25 cellular contexts compared by ENCODE assay signal in the genomic region with DNA sequence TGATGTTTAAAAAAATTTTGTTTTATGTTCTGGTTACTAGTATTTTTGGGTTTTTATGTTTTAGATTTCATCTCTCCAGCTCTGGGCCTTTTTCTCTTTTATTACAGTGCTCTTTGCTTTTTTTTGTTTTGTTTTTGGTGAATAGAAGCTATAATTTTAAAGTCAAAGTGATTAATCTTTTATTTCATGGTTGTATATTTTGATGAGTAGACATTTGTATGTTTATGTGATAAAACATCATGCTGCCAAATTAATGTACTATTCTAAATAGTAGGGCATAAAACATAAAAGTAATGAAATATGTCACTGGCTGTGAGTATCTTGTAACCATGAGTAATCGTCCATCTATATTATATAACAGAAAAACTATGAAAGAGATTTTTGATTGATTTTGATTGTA.
"Had no signal": no experiment of that assay in that cellular context is flagged by ENCODE, and none has a peak within 500 bp of the region (broad histone marks: within the 10 kb centered on the region; RNA-seq: fewer than 3 reads in every experiment).

No MANE protein-coding gene starts in this region.

- H3K27me3 ChIP-seq: ascending aorta, breast epithelium, cardiac muscle cell, colonic mucosa had no signal

- H3K4me3 ChIP-seq: ascending aorta, breast epithelium, cardiac muscle cell, colonic mucosa had no signal

- H3K4me1 ChIP-seq: breast epithelium had no signal

- H3K9me3 ChIP-seq: ascending aorta, breast epithelium, colonic mucosa had no signal

- H3K27ac ChIP-seq: breast epithelium, cardiac muscle cell, colonic mucosa had no signal

- DNase-seq: activated CD4-positive, alpha-beta memory T cell treated with anti-CD3 and anti-CD28 coated beads for 36 hours; activated CD4-positive, alpha-beta T cell treated with anti-CD3 and anti-CD28 coated beads for 36 hours; activated CD4-positive, alpha-beta T cell treated with anti-CD3 and anti-CD28 coated beads, Interleukin-2, amount 10 ng/mL, durations not matched to agents 24 days and 14 days; activated CD4-positive, CD25-positive, alpha-beta regulatory T cell; activated CD4-positive, CD25-positive, alpha-beta regulatory T cell treated with anti-CD3 and anti-CD28 coated beads, Interleukin-2, amount 50 U/mL, for 72 hours; activated CD8-positive, alpha-beta memory T cell treated with anti-CD3 and anti-CD28 coated beads, Interleukin-2, amount 50 U/mL, for 48 hours; activated gamma-delta T cell; activated naive CD4-positive, alpha-beta T cell; activated naive CD4-positive, alpha-beta T cell treated with anti-CD3 and anti-CD28 coated beads, Interleukin-2, amount 10 ng/mL, durations not matched to agents 7 days and 5 days; activated naive CD8-positive, alpha-beta T cell treated with anti-CD3 and anti-CD28 coated beads, Interleukin-2, amount 10 ng/mL, durations not matched to agents 7 days and 5 days; activated T-cell treated with anti-CD3 and anti-CD28 coated beads for 4 hours; activated T-cell treated with anti-CD3 and anti-CD28 coated beads, Interleukin-2, amount 50 U/mL, for 24 hours; activated T-cell treated with anti-CD3 and anti-CD28 coated beads, Interleukin-2, amount 50 U/mL, for 72 hours; central memory CD4-positive, alpha-beta T cell; cerebellar nuclear complex; colonic mucosa; effector CD8-positive, alpha-beta T cell; foreskin fibroblast; head of caudate nucleus; T-helper 2 cell had no signal

- H3K36me3 ChIP-seq: ascending aorta, breast epithelium, cardiac muscle cell, colonic mucosa had no signal

- ATAC-seq: activated CD4-positive, alpha-beta T cell treated with anti-CD3 and anti-CD28 coated beads for 36 hours; activated naive CD4-positive, alpha-beta T cell treated with anti-CD3 and anti-CD28 coated beads, Interleukin-2, amount 50 U/mL, for 72 hours; activated T-cell treated with anti-CD3 and anti-CD28 coated beads, Interleukin-2, amount 50 U/mL, for 72 hours; esophagus mucosa had no signal
